ENCODE assay signal across 12 cellular contexts in genomic region chr11:116871248-116871647, GRCh38. TPM values are rescaled to one million over a fixed set of nuclear protein-coding genes. Genes with fewer than 3 reads are reported as not detected.
A peak's percentile ranks its signal among the peaks of the same experiment; 100 is the strongest.
DNase-seq lines count a peak whose midpoint lies in the region; ATAC-seq, FAIRE-seq and TF ChIP-seq lines count a peak whose summit lies in the region.
"Had no signal": no experiment of that assay in that cellular context is flagged by ENCODE, and none has a peak within 500 bp of the region (broad histone marks: within the 10 kb centered on the region; RNA-seq: fewer than 3 reads in every experiment).

No MANE protein-coding gene starts in this region.

- H3K36me3 ChIP-seq in GM23248 (ENCODE audit: low read depth) (no peaks in the 10 kb centered on the region), astrocyte (ENCODE audit: insufficient read depth, low read length) (peaks cover 5% of the 10 kb centered on the region)

- H3K9me3 Mint-ChIP-seq in astrocyte (ENCODE audit: unreplicated experiment) = no peaks in the 10 kb centered on the region

- no peaks in the 10 kb centered on the region for H3K9me2 ChIP-seq in GM23248 (ENCODE audit: insufficient read depth)

- H3K79me2 ChIP-seq in GM23248 (ENCODE audit: insufficient read depth) (no peaks in the 10 kb centered on the region), astrocyte (ENCODE audit: insufficient read depth, low read length) (no peaks in the 10 kb centered on the region)

- TF ChIP-seq POLR2A in erythroblast (IDR thresholded peaks at IDR 0.05; ENCODE audit: low read length) = no peak

- H3K27ac Mint-ChIP-seq in astrocyte (ENCODE audit: unreplicated experiment) = peak overlapping the region; percentile 58

- in situ Hi-C loops in GM23248 (cut with MboI) = loop anchor here (10.0 kb wide), 1 partner anchor 234 kb away; no protein-coding TSS in a partner anchor

- no peak for TF ChIP-seq CTCF in astrocyte (IDR thresholded peaks at IDR 0.05; ENCODE audit: insufficient read depth, low read depth, low read length)

- peaks cover 49% of the 10 kb centered on the region for H3F3A ChIP-seq in GM23248 (ENCODE audit: insufficient read depth)

- H3K27me3 ChIP-seq in GM23248 (replicated peaks; ENCODE audit: insufficient read depth) (no peaks in the 10 kb centered on the region), astrocyte (ENCODE audit: insufficient read depth, low read length) (no peaks in the 10 kb centered on the region), right cardiac atrium (ENCODE audit: control insufficient read depth, insufficient read depth) (no peaks in the 10 kb centered on the region)

- peak; percentile 87 for FAIRE-seq in astrocyte (lab: Jason Lieb, UNC)
- FAIRE-seq: K562 had no signal

- H3K9me3 ChIP-seq in GM23248 (ENCODE audit: low read depth) = no peaks in the 10 kb centered on the region
- no peaks in the 10 kb centered on the region for H3K9me3 ChIP-seq in astrocyte (ENCODE audit: insufficient read depth, low read depth, low read length)
- no peaks in the 10 kb centered on the region for H3K9me3 ChIP-seq in right cardiac atrium (ENCODE audit: control insufficient read depth, low read length)

- peak overlapping the region; percentile 26 for H2AFZ ChIP-seq in GM23248
- no peak overlapping the region for H2AFZ ChIP-seq in astrocyte (ENCODE audit: low read depth, low read length)

- DNase-seq in AG08396 (ENCODE audit: low spot score) (peak; percentile 62), GM23248 (peak; percentile 95), astrocyte (ENCODE audit: low read depth) (peak; percentile 93), right cardiac atrium (peak in 1 of 3 donors; percentile 27), Ammon's horn (ENCODE audit: low spot score) (no peak), erythroblast (lab: John Stamatoyannopoulos, UW) (no peak), retina (no peak)
- DNase-seq in stimulated activated CD4-positive, alpha-beta T cell treated with anti-CD3 and anti-CD28 coated beads, Interleukin-15, amount 100 ng/mL, for 24 hours = no peak
- DNase-seq: NCI-H774; stimulated activated CD4-positive, alpha-beta T cell treated with anti-CD3 and anti-CD28 coated beads, Interleukin-1b, Interleukin-23, amount 100 ng/mL, for 48 hours had no signal

- H3K9ac ChIP-seq in GM23248 = peak overlapping the region; percentile 58
- H3K9ac ChIP-seq in astrocyte (ENCODE audit: low read length) = peak overlapping the region; percentile 45

- 7 to 16% methylated on average over 3 of the region's 3 CpGs for WGBS in GM23248 (ENCODE audit: low coverage in 1 of 2, low lambda C conversion rate in 2 of 2, missing lambda C conversion rate in 2 of 2), 2 experiments
- 35% methylated on average over 3 of the region's 3 CpGs for WGBS in right cardiac atrium

- peak in 1 of 2 donors; percentile 90 for ATAC-seq in right cardiac atrium
- ATAC-seq: K562 had no signal

- H3K4me3 ChIP-seq in GM23248 (peak overlapping the region; percentile 33), astrocyte (ENCODE audit: insufficient read depth, low read depth, low read length) (no peak overlapping the region), right cardiac atrium (ENCODE audit: low read length) (no peak overlapping the region)
- H3K4me3 ChIP-seq: K562 had no signal

- H3K4me3 Mint-ChIP-seq in astrocyte (ENCODE audit: unreplicated experiment) = no peak overlapping the region

- H3K4me2 ChIP-seq in GM23248 (ENCODE audit: unreplicated experiment) = peak overlapping the region; percentile 52
- H3K4me2 ChIP-seq in astrocyte (ENCODE audit: low read length) = peak overlapping the region; percentile 57

- H3K27me3 Mint-ChIP-seq in astrocyte (ENCODE audit: low read depth, unreplicated experiment) = no peaks in the 10 kb centered on the region

- intact Hi-C loops in right cardiac atrium (cut with DNase I) = loop anchor here in 3 of 4 donors (10.0 kb wide), 1 partner anchor 354 kb away; no protein-coding TSS in a partner anchor

- H4K20me1 ChIP-seq in GM23248 (ENCODE audit: insufficient read depth) (no peaks in the 10 kb centered on the region), astrocyte (ENCODE audit: insufficient read depth, low read length) (no peaks in the 10 kb centered on the region)

- peaks cover 15% of the 10 kb centered on the region for H3K4me1 Mint-ChIP-seq in astrocyte (ENCODE audit: low read depth, unreplicated experiment)

- H3K4me1 ChIP-seq in GM23248 (ENCODE audit: insufficient read depth) = peaks cover 50% of the 10 kb centered on the region
- peaks cover 15% of the 10 kb centered on the region for H3K4me1 ChIP-seq in astrocyte (ENCODE audit: insufficient read depth, low read length)
- peaks cover 8% of the 10 kb centered on the region for H3K4me1 ChIP-seq in right cardiac atrium (ENCODE audit: control insufficient read depth, insufficient read depth, low read length)

- H3K36me3 Mint-ChIP-seq in astrocyte (ENCODE audit: low read depth, unreplicated experiment) = peaks cover 39% of the 10 kb centered on the region

- H3K27ac ChIP-seq in GM23248 (peak overlapping the region; percentile 84), astrocyte (ENCODE audit: low read depth, low read length) (peak overlapping the region; percentile 46), right cardiac atrium (ENCODE audit: low read length) (peak overlapping the region; percentile 25)

RNA-seq across cellular contexts. Expression of gene APOA1, which starts 33.8 kb away (rescaled TPM):
- not detected in 2 replicates for total RNA-seq in GM23248 (2014; rRNA removed; shearing (Covaris generic))
- polyA plus RNA-seq in GM23248 (2016; fragmentation: Nextera tagmentation; extraction: Ambion mirVana) (0.23 TPM in 1 of 2 replicates, not detected in the other), right cardiac atrium (43.0 TPM)
- total RNA-seq in astrocyte (3.9 and 6.0 TPM in 2 replicates), right cardiac atrium (10 to 100 TPM in 1 of 4 donors, 1 to 10 TPM in 3; 5.2 to 13.4 (median 5.9) TPM)
- polyA plus RNA-seq: K562 had no signal

RNA-seq across cellular contexts. Expression of gene APOC3, which starts 41.5 kb away (rescaled TPM):
- not detected in 2 replicates for total RNA-seq in GM23248 (2014; rRNA removed; shearing (Covaris generic))
- not detected in 2 replicates for polyA plus RNA-seq in GM23248 (2016; fragmentation: Nextera tagmentation; extraction: Ambion mirVana)
- total RNA-seq in astrocyte = not detected in 2 replicates
- under 1 TPM in 1 of 4 donors, not detected in 3; 0.72 TPM for total RNA-seq in right cardiac atrium
- not detected for polyA plus RNA-seq in right cardiac atrium
- total RNA-seq: activated CD8-positive, alpha-beta memory T cell treated with anti-CD3 and anti-CD28 coated beads for 36 hours had no signal
- polyA plus RNA-seq: K562 had no signal

RNA-seq across cellular contexts. Expression of gene APOA4, which starts 48.1 kb away (rescaled TPM):
- total RNA-seq in GM23248 (2014; rRNA removed; shearing (Covaris generic)) = not detected in 2 replicates
- not detected in 2 replicates for polyA plus RNA-seq in GM23248 (2016; fragmentation: Nextera tagmentation; extraction: Ambion mirVana)
- total RNA-seq in astrocyte = not detected in 2 replicates
- not detected for total RNA-seq in right cardiac atrium
- polyA plus RNA-seq in right cardiac atrium = 0.05 TPM
- total RNA-seq: activated CD8-positive, alpha-beta memory T cell treated with anti-CD3 and anti-CD28 coated beads for 36 hours; K562 had no signal

Comparison
In these comparisons a context has a peak if more than half of its experiments do, and no peak if none do; other contexts are left out.
1. DNase-seq: peak in AG08396 (single experiment), GM23248 (single experiment) and astrocyte (single experiment); none in Ammon's horn (single experiment), stimulated activated CD4-positive, alpha-beta T cell treated with anti-CD3 and anti-CD28 coated beads, Interleukin-15, amount 100 ng/mL, for 24 hours (single experiment), erythroblast (0 of 2) and retina (single experiment).
2. H3K27ac ChIP-seq: peak in every context shown above with its lines; median percentile 84 in GM23248; 46 in astrocyte; 25 in right cardiac atrium.